In the genomic region with DNA sequence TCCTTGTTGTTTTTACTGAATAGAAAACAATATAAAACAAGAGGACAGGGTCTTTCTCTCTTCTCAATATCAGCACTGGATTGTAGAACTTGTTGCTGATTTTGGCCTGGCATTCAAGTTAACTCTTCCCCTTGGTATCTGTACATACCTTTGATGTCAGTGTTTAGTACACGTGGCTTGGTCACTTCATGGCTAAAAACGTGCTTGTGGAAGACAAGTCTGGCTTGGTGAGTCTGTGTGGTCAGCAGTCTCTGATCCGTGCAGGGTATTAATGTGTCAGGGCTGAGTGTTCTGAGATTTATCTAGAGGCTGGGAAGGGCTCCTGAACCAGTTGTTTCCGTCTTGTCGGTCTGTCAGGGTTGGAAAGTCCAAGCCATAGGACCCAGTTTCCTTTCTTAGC, we compare ENCODE assay signal across 4 cellular contexts. TPM values are rescaled to one million over a fixed set of nuclear protein-coding genes. Genes with fewer than 3 reads are reported as not detected.
"Had no signal": no experiment of that assay in that cellular context is flagged by ENCODE, and none has a peak within 500 bp of the region (broad histone marks: within the 10 kb centered on the region; RNA-seq: fewer than 3 reads in every experiment).

A gene (plus strand): TSS at position 301 of the 400 bp plus-strand sequence. CDS start 572 bp downstream, outside the sequence.

RNA-seq across cellular contexts. Expression of the gene that starts here (rescaled TPM):
- total RNA-seq: LHCN-M2, M059J, MCF 10A, NCI-H460 had no signal
